11 cellular contexts compared by ENCODE assay signal in the genomic region with DNA sequence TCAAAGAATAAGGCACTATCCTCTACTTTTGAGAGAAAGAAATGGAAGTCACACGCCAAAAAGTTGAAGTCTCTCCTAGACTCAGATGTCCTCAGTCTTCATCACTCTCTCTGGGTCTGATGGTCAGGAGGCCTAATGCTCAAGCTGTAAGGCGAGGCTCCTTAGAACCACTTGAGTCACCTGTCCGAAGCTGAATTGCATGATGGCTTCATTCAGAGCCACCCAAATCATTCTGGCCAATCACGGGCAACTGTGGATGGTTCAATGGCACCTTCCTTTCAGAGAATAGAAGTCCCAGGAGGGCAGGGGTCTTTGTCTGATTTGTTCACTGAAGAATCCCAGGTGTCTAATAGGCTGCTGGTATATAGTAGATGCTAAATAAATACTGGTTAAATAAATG.
DNase-seq lines count a peak whose midpoint lies in the region; ATAC-seq and TF ChIP-seq lines count a peak whose summit lies in the region.
"Had no signal": no experiment of that assay in that cellular context is flagged by ENCODE, and none has a peak within 500 bp of the region (broad histone marks: within the 10 kb centered on the region; RNA-seq: fewer than 3 reads in every experiment).

No MANE protein-coding gene starts in this region.

- H3K4ac ChIP-seq in IMR-90 (ENCODE audit: low read depth, low read length), result peak overlapping the region; percentile 50; the same call in 1 of the 2 replicates

- TF ChIP-seq POLR2A in IMR-90 (IDR thresholded peaks at IDR 0.05; ENCODE audit: low read depth, low read length), result no peak

- H3K27me3 ChIP-seq in IMR-90 (ENCODE audit: control insufficient read depth, insufficient read depth, low read length) (no peaks in the 10 kb centered on the region), osteoblast (ENCODE audit: insufficient read depth, low read length) (no peaks in the 10 kb centered on the region), foreskin keratinocyte (no peaks in the 10 kb centered on the region)
- H3K27me3 ChIP-seq: right atrium auricular region, testis had no signal

- H3K9me3 ChIP-seq in IMR-90 (ENCODE audit: control insufficient read depth, insufficient read depth, low read length), result no peaks in the 10 kb centered on the region
- H3K9me3 ChIP-seq in osteoblast (ENCODE audit: low read depth, low read length), result no peaks in the 10 kb centered on the region
- H3K9me3 ChIP-seq: testis had no signal

- peaks cover 23% of the 10 kb centered on the region for H3K9me1 ChIP-seq in IMR-90 (ENCODE audit: insufficient read depth, low read length)

- 0 out of 2 replicates have a peak overlapping the region, but pooled peaks have one; percentile 16 for H3K56ac ChIP-seq in IMR-90 (ENCODE audit: extremely low read depth, insufficient read depth, low read length)

- H2AFZ ChIP-seq in IMR-90 (replicated peaks; ENCODE audit: low read length, poor library complexity) (no peak overlapping the region), osteoblast (ENCODE audit: low read length) (no peak overlapping the region)

- peaks cover 5 to 26% of the 10 kb centered on the region in 2 experiments; a peak in 3 of 4 replicates for H3K79me1 ChIP-seq in IMR-90 (ENCODE audit: low read depth in 1 of 2, low read length in 2 of 2)

- no peak overlapping the region for H2AK9ac ChIP-seq in IMR-90 (replicated peaks; ENCODE audit: low read depth, low read length, poor library complexity)

- peaks cover 10% of the 10 kb centered on the region for H3K36me3 Mint-ChIP-seq in activated CD4-positive, alpha-beta T cell treated with anti-CD3 and anti-CD28 coated beads, Interleukin-2, amount 10 ng/mL, durations not matched to agents 7 days and 5 days (ENCODE audit: low read depth)
- H3K36me3 Mint-ChIP-seq in activated naive CD8-positive, alpha-beta T cell treated with anti-CD3 and anti-CD28 coated beads, Interleukin-2, amount 50 U/mL, for 24 hours (ENCODE audit: low read depth), result peaks cover 8% of the 10 kb centered on the region

- peak overlapping the region; percentile 19; the same call in 1 of the 2 replicates for H4K5ac ChIP-seq in IMR-90 (ENCODE audit: low read depth, low read length)

- H3K9ac ChIP-seq in IMR-90 (ENCODE audit: low read depth, low read length), result no peak overlapping the region

- H3K79me2 ChIP-seq in osteoblast (ENCODE audit: insufficient read depth, low read length), result no peaks in the 10 kb centered on the region

- TF ChIP-seq CTCF in IMR-90 (conservative IDR thresholded peaks at IDR 0.05; ENCODE audit: low read depth, low read length) (no peak), osteoblast (IDR thresholded peaks at IDR 0.05; ENCODE audit: extremely low read depth, low read depth, low read length) (no peak), foreskin keratinocyte (conservative IDR thresholded peaks at IDR 0.05) (no peak)

- peak overlapping the region; percentile 22 for H2BK5ac ChIP-seq in IMR-90 (ENCODE audit: low read depth, low read length, poor library complexity, severe bottlenecking)

- TF ChIP-seq RAD21 in IMR-90 (IDR thresholded peaks at IDR 0.05; ENCODE audit: low read length), result no peak

- H2AK5ac ChIP-seq in IMR-90 (ENCODE audit: low read depth, low read length), result peak overlapping the region; percentile 92; the same call in 1 of the 2 replicates

- 100% methylated on average over 2 of the region's 4 CpGs; no CpG with 5 or more reads in 1 of the 2 experiments for WGBS in IMR-90 (ENCODE audit: extremely low coverage in 2 of 2, insufficient read length in 1 of 2), 2 experiments

- ATAC-seq in IMR-90 (ENCODE audit: low read depth) (no peak), foreskin keratinocyte (no peak), GM19395 (IDR thresholded peaks at IDR 0.05; ENCODE audit: unreplicated experiment) (no peak)
- ATAC-seq in activated naive CD8-positive, alpha-beta T cell treated with anti-CD3 and anti-CD28 coated beads, Interleukin-2, amount 50 U/mL, for 24 hours, result no peak

- no peak overlapping the region for H3K27ac ChIP-seq in IMR-90 (ENCODE audit: insufficient read depth, low read length)
- peak overlapping the region; percentile 89 for H3K27ac ChIP-seq in osteoblast (ENCODE audit: low read depth, low read length)
- H3K27ac ChIP-seq in foreskin keratinocyte, result no peak overlapping the region
- H3K27ac ChIP-seq: right atrium auricular region, testis had no signal

- H3K4me2 ChIP-seq in IMR-90 (ENCODE audit: low read depth, low read length), result no peak overlapping the region
- no peak overlapping the region for H3K4me2 ChIP-seq in osteoblast (ENCODE audit: insufficient read depth, low read length)

- H3K36me3 ChIP-seq in IMR-90 (ENCODE audit: control insufficient read depth, insufficient read depth, low read length) (no peaks in the 10 kb centered on the region), osteoblast (ENCODE audit: insufficient read depth, low read length) (no peaks in the 10 kb centered on the region)
- H3K36me3 ChIP-seq: right atrium auricular region had no signal

- intact Hi-C loops in IMR-90 (cut with micrococcal nuclease), result loop anchor here (1.0 to 10.0 kb wide), 4 partner anchors 70 to 410 kb away; a partner anchor contains a TSS

- H4K91ac ChIP-seq in IMR-90 (ENCODE audit: insufficient read depth, low read depth, low read length), result peak overlapping the region; percentile 73

- dilution Hi-C loops in IMR-90 (cut with HindIII; ENCODE audit: low sequenced_read_pairs, unreplicated experiment), result loop anchor here (10.0 kb wide), 1 partner anchor 60 kb away; no protein-coding TSS in a partner anchor

- POLR2A ChIA-PET in activated CD4-positive, alpha-beta T cell treated with anti-CD3 and anti-CD28 coated beads, Interleukin-2, amount 10 ng/mL, durations not matched to agents 7 days and 5 days (lab: Charles Lee), result no interaction called here
- POLR2A ChIA-PET in IMR-90 (lab: Charles Lee; ENCODE audit: unreplicated experiment), result no interaction called here

- peak overlapping the region; percentile 81 for H3K27ac Mint-ChIP-seq in activated CD4-positive, alpha-beta T cell treated with anti-CD3 and anti-CD28 coated beads, Interleukin-2, amount 10 ng/mL, durations not matched to agents 7 days and 5 days
- peak overlapping the region; percentile 13 for H3K27ac Mint-ChIP-seq in activated naive CD8-positive, alpha-beta T cell treated with anti-CD3 and anti-CD28 coated beads, Interleukin-2, amount 50 U/mL, for 24 hours

- H3K14ac ChIP-seq in IMR-90 (replicated peaks; ENCODE audit: low read depth, low read length), result peak overlapping the region; percentile 89

- H3K27me3 Mint-ChIP-seq in activated CD4-positive, alpha-beta T cell treated with anti-CD3 and anti-CD28 coated beads, Interleukin-2, amount 10 ng/mL, durations not matched to agents 7 days and 5 days, result no peaks in the 10 kb centered on the region
- peaks cover 2% of the 10 kb centered on the region for H3K27me3 Mint-ChIP-seq in activated naive CD8-positive, alpha-beta T cell treated with anti-CD3 and anti-CD28 coated beads, Interleukin-2, amount 50 U/mL, for 24 hours

- H2BK120ac ChIP-seq in IMR-90 (ENCODE audit: low read depth, low read length), result peak overlapping the region; percentile 99

- peaks cover 40% of the 10 kb centered on the region for H3K4me1 Mint-ChIP-seq in activated CD4-positive, alpha-beta T cell treated with anti-CD3 and anti-CD28 coated beads, Interleukin-2, amount 10 ng/mL, durations not matched to agents 7 days and 5 days
- peaks cover 39% of the 10 kb centered on the region for H3K4me1 Mint-ChIP-seq in activated naive CD8-positive, alpha-beta T cell treated with anti-CD3 and anti-CD28 coated beads, Interleukin-2, amount 50 U/mL, for 24 hours

- H3K18ac ChIP-seq in IMR-90 (ENCODE audit: low read depth, low read length), result no peak overlapping the region

- H4K20me1 ChIP-seq in IMR-90 (ENCODE audit: insufficient read depth, low read length) (peaks cover 3% of the 10 kb centered on the region; the same call in 1 of the 2 replicates), osteoblast (ENCODE audit: insufficient read depth, low read length) (no peaks in the 10 kb centered on the region)

- peak overlapping the region; percentile 79 for H3K23ac ChIP-seq in IMR-90 (ENCODE audit: low read depth, low read length)

- H2BK15ac ChIP-seq in IMR-90 (ENCODE audit: low read depth, low read length), result peak overlapping the region; percentile 97; the same call in 2 of the 3 replicates

- H3K4me3 Mint-ChIP-seq in activated CD4-positive, alpha-beta T cell treated with anti-CD3 and anti-CD28 coated beads, Interleukin-2, amount 10 ng/mL, durations not matched to agents 7 days and 5 days, result no peak overlapping the region
- H3K4me3 Mint-ChIP-seq in activated naive CD8-positive, alpha-beta T cell treated with anti-CD3 and anti-CD28 coated beads, Interleukin-2, amount 50 U/mL, for 24 hours, result no peak overlapping the region

- H4K8ac ChIP-seq in IMR-90 (ENCODE audit: low read depth in 2 of 2, low read length in 2 of 2), result peak overlapping the region; percentile 34 to 75; a peak in 2 of 4 replicates

- H3K9me3 Mint-ChIP-seq in activated CD4-positive, alpha-beta T cell treated with anti-CD3 and anti-CD28 coated beads, Interleukin-2, amount 10 ng/mL, durations not matched to agents 7 days and 5 days, result peaks cover 8% of the 10 kb centered on the region
- peaks cover 9% of the 10 kb centered on the region for H3K9me3 Mint-ChIP-seq in activated naive CD8-positive, alpha-beta T cell treated with anti-CD3 and anti-CD28 coated beads, Interleukin-2, amount 50 U/mL, for 24 hours

- in situ Hi-C loops in IMR-90 (cut with MboI; ENCODE audit: low sequenced_read_pairs), result loop anchor here (10.0 kb wide), 2 partner anchors 190 to 300 kb away; a partner anchor contains a TSS

- CTCF ChIA-PET in activated CD4-positive, alpha-beta T cell treated with anti-CD3 and anti-CD28 coated beads, Interleukin-2, amount 10 ng/mL, durations not matched to agents 7 days and 5 days (lab: Charles Lee), result interaction anchor here (0.6 to 2.4 kb wide), 41 partner anchors 8 to 722 kb away, joined by 3 to 10 read pairs (median 4); a partner anchor contains a TSS
- CTCF ChIA-PET in IMR-90 (lab: Yijun Ruan, JAX), result interaction anchor here (0.9 to 1.3 kb wide), 6 partner anchors 12 to 198 kb away, joined by 3 to 6 read pairs (median 4); no protein-coding TSS in a partner anchor

- BruUV-seq in IMR-90 (replicated peaks; lab: Mats Ljungman, UMichigan), result no TSS peak

- DNase-seq in activated CD4-positive, alpha-beta T cell treated with anti-CD3 and anti-CD28 coated beads, Interleukin-2, amount 10 ng/mL, durations not matched to agents 7 days and 5 days, result no peak
- DNase-seq in activated CD4-positive, alpha-beta T cell treated with anti-CD3 and anti-CD28 coated beads for 48 hours, result no peak
- DNase-seq in IMR-90, result no peak
- no peak for DNase-seq in activated naive CD8-positive, alpha-beta T cell treated with anti-CD3 and anti-CD28 coated beads, Interleukin-2, amount 50 U/mL, for 24 hours
- no peak for DNase-seq in osteoblast (ENCODE audit: insufficient read length, low spot score, missing footprints)
- DNase-seq in foreskin keratinocyte, result no peak
- no peak for DNase-seq in T-helper 9 cell

- peaks cover 22% of the 10 kb centered on the region for H3K4me1 ChIP-seq in IMR-90 (ENCODE audit: control insufficient read depth, insufficient read depth, low read length)
- H3K4me1 ChIP-seq in osteoblast (ENCODE audit: insufficient read depth, low read length), result peaks cover 32% of the 10 kb centered on the region
- H3K4me1 ChIP-seq in foreskin keratinocyte, result peaks cover 7% of the 10 kb centered on the region

- H3K4me3 ChIP-seq in IMR-90 (ENCODE audit: insufficient read depth, low read depth, low read length) (no peak overlapping the region), osteoblast (ENCODE audit: insufficient read depth, low read length) (no peak overlapping the region)
- H3K4me3 ChIP-seq: lung had no signal

- peak overlapping the region; percentile 92; the same call in 1 of the 2 replicates for H2BK20ac ChIP-seq in IMR-90 (ENCODE audit: low read depth, low read length)
